ENCODE assay signal across 9 cellular contexts in genomic region chr7:11540271-11540761, GRCh38.
A peak's percentile ranks its signal among the peaks of the same experiment; 100 is the strongest.
DNase-seq lines count a peak whose midpoint lies in the region; ATAC-seq and TF ChIP-seq lines count a peak whose summit lies in the region.
"Had no signal": no experiment of that assay in that cellular context is flagged by ENCODE, and none has a peak within 500 bp of the region (broad histone marks: within the 10 kb centered on the region; RNA-seq: fewer than 3 reads in every experiment).

No MANE protein-coding gene starts in this region.

- no peak overlapping the region for H3K9ac ChIP-seq in skeletal muscle tissue (ENCODE audit: low read depth in 1 of 3, low read length in 3 of 3)
- H3K9ac ChIP-seq: KMS-11 had no signal

- H3K27me3 ChIP-seq in skeletal muscle tissue (ENCODE audit: control insufficient read depth in 3 of 3, insufficient read depth in 3 of 3, low read length in 3 of 3) = no peaks in the 10 kb centered on the region
- no peaks in the 10 kb centered on the region for H3K27me3 ChIP-seq in tibial artery

- H3K4me3 ChIP-seq in foreskin fibroblast (ENCODE audit: low read depth in 1 of 2, low read length in 2 of 2) = no peak overlapping the region
- H3K4me3 ChIP-seq in skeletal muscle tissue (ENCODE audit: low read length in 3 of 3) = no peak overlapping the region
- no peak overlapping the region for H3K4me3 ChIP-seq in tibial artery

- H3K9me3 ChIP-seq in skeletal muscle tissue (ENCODE audit: control insufficient read depth in 3 of 3, low read length in 3 of 3) (no peaks in the 10 kb centered on the region), tibial artery (no peaks in the 10 kb centered on the region)

- H3K27ac ChIP-seq in skeletal muscle tissue (ENCODE audit: low read depth, low read length) (peak overlapping the region; percentile 34), tibial artery (no peak overlapping the region)
- H3K27ac ChIP-seq: KMS-11 had no signal

- intact Hi-C loops in tibial artery (cut with DNase I; ENCODE audit: low total_unique reads) = no loop called here

- no peak for TF ChIP-seq CTCF in foreskin fibroblast (IDR thresholded peaks at IDR 0.05; ENCODE audit: low read depth, low read length)
- no peak for TF ChIP-seq CTCF in tibial artery (IDR thresholded peaks at IDR 0.05)

- no peaks in the 10 kb centered on the region for H3K4me1 ChIP-seq in skeletal muscle tissue (ENCODE audit: control insufficient read depth in 3 of 3, insufficient read depth in 3 of 3, low read length in 3 of 3)
- H3K4me1 ChIP-seq in tibial artery = no peaks in the 10 kb centered on the region

- H3K36me3 ChIP-seq in skeletal muscle tissue (ENCODE audit: control insufficient read depth in 3 of 3, insufficient read depth in 3 of 3, low read length in 3 of 3) (no peaks in the 10 kb centered on the region), tibial artery (no peaks in the 10 kb centered on the region)

- DNase-seq in HS-5 (ENCODE audit: low read depth) (peak; percentile 99), SIG-M5 treated with dmso at 0.1 percent for 504 hours (lab: John Stamatoyannopoulos, UW; ENCODE audit: unreplicated experiment) (peak; percentile 16), foreskin fibroblast (peak; percentile 30 to 66), tibial artery (no peak)
- DNase-seq: activated CD4-positive, alpha-beta memory T cell treated with anti-CD3 and anti-CD28 coated beads for 36 hours had no signal

- no peak for ATAC-seq in GM19324 (IDR thresholded peaks at IDR 0.05; ENCODE audit: low FRiP score, unreplicated experiment)
- no peak for ATAC-seq in GM21529 (IDR thresholded peaks at IDR 0.05; ENCODE audit: unreplicated experiment)

Comparison
In these comparisons a context has a peak if more than half of its experiments do, and no peak if none do; other contexts are left out.
1. DNase-seq: peak in HS-5 (single experiment), SIG-M5 treated with dmso at 0.1 percent for 504 hours (single experiment) and foreskin fibroblast (2 of 2); none in tibial artery (0 of 2).